27 cellular contexts compared by ENCODE assay signal in the genomic region with DNA sequence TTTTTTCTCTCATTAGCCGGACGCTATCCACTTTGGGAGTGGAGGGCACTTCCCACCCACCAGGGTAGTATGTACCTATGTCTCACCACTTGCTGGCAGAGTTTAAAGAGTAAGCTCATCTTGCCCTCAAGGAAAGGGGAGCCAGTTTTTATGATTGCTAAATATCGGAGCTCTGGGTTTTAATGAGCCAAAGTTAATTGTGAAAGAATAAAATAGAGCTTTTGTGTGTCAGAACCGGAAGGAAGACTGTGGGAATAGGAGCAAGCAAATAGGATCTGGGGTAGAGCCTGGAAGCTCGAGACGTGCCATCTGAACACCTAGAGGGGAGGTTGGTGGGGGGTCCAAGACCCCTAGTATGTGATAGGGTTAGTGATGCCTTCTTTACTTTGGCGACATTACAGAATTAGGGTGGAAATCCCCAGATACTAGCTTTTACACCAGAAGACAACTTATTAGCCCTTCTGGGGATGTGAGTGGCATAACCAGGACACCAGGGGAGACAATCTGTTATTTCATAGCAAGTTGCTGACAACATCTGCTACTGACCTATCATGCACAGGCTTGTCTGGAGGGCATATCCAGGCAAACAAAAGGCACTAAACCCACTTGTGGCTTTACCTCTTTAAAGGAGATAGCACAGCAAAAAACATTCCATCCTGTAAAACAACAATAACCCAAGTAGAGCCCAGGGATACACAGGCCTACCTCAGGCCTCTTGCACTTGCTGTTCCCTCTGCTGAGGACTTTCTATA.
"Had no signal": no experiment of that assay in that cellular context is flagged by ENCODE, and none has a peak within 500 bp of the region (broad histone marks: within the 10 kb centered on the region; RNA-seq: fewer than 3 reads in every experiment).

No MANE protein-coding gene starts in this region.

- ATAC-seq: activated CD8-positive, alpha-beta T cell treated with anti-CD3 and anti-CD28 coated beads for 36 hours; activated naive CD8-positive, alpha-beta T cell treated with anti-CD3 and anti-CD28 coated beads, Interleukin-2, amount 50 U/mL, for 24 hours; activated T-cell treated with anti-CD3 and anti-CD28 coated beads, Interleukin-2, amount 50 U/mL, for 4 hours; heart left ventricle; naive thymus-derived CD4-positive, alpha-beta T cell; psoas muscle; stimulated activated memory B cell treated with anti-CD40 and anti-IgM and Interleukin-4, amounts not matched to agents 10 μg/mL and 1 μg/mL and 100 μg/mL, for 72 hours; WTC11 had no signal

- H3K4me1 Mint-ChIP-seq: activated CD4-positive, alpha-beta T cell treated with anti-CD3 and anti-CD28 coated beads, Interleukin-2, amount 10 ng/mL, durations not matched to agents 7 days and 5 days; activated naive CD4-positive, alpha-beta T cell treated with anti-CD3 and anti-CD28 coated beads, Interleukin-2, amount 50 U/mL, for 24 hours; activated naive CD8-positive, alpha-beta T cell treated with anti-CD3 and anti-CD28 coated beads, Interleukin-2, amount 50 U/mL, for 24 hours; immature natural killer cell; memory B cell; naive thymus-derived CD4-positive, alpha-beta T cell; stimulated activated memory B cell treated with anti-CD40 and anti-IgM and Interleukin-4, amounts not matched to agents 10 μg/mL and 1 μg/mL and 100 μg/mL, for 72 hours had no signal

- H3K9me3 ChIP-seq: heart left ventricle, psoas muscle, transverse colon had no signal

- H3K27me3 ChIP-seq: heart left ventricle, transverse colon had no signal

- H3K4me2 ChIP-seq: smooth muscle cell had no signal

- H3K4me1 ChIP-seq: parathyroid adenoma, psoas muscle, transverse colon had no signal

- H3K36me3 ChIP-seq: heart left ventricle, transverse colon had no signal

- H2AFZ ChIP-seq: parathyroid adenoma had no signal

- H3K36me3 Mint-ChIP-seq: activated naive CD4-positive, alpha-beta T cell treated with anti-CD3 and anti-CD28 coated beads, Interleukin-2, amount 50 U/mL, for 24 hours; immature natural killer cell; memory B cell; naive thymus-derived CD4-positive, alpha-beta T cell; stimulated activated memory B cell treated with anti-CD40 and anti-IgM and Interleukin-4, amounts not matched to agents 10 μg/mL and 1 μg/mL and 100 μg/mL, for 72 hours; WTC11 had no signal

- H3K9ac ChIP-seq: parathyroid adenoma had no signal

- DNase-seq: activated CD4-positive, alpha-beta T cell treated with anti-CD3 and anti-CD28 coated beads for 1 hour; activated CD4-positive, alpha-beta T cell treated with anti-CD3 and anti-CD28 coated beads, Interleukin-2, amount 10 ng/mL, durations not matched to agents 7 days and 5 days; activated CD8-positive, alpha-beta T cell treated with anti-CD3 and anti-CD28 coated beads for 36 hours; activated naive CD8-positive, alpha-beta T cell treated with anti-CD3 and anti-CD28 coated beads, Interleukin-2, amount 50 U/mL, for 24 hours; activated T-cell treated with anti-CD3 and anti-CD28 coated beads, Interleukin-2, amount 50 U/mL, for 4 hours; amygdala; effector CD8-positive, alpha-beta T cell; erythroblast; foreskin fibroblast; heart left ventricle; hypothalamus; immature natural killer cell; midbrain; naive thymus-derived CD4-positive, alpha-beta T cell; psoas muscle; stimulated activated CD4-positive, alpha-beta T cell treated with anti-CD3 and anti-CD28 coated beads, Interleukin-1b, Interleukin-23, amount 100 ng/mL, for 48 hours; stimulated activated CD4-positive, alpha-beta T cell treated with anti-CD3 and anti-CD28 coated beads, Interleukin-4, amount 100 ng/mL, for 4 hours; stimulated activated CD8-positive, alpha-beta memory T cell treated with anti-CD3 and anti-CD28 coated beads, Interleukin-4, amount 100 ng/mL, for 48 hours; T-helper 2 cell; transverse colon had no signal

- H3K4me3 ChIP-seq: heart left ventricle, psoas muscle, smooth muscle cell, transverse colon had no signal

- H3K27ac Mint-ChIP-seq: activated CD4-positive, alpha-beta T cell treated with anti-CD3 and anti-CD28 coated beads, Interleukin-2, amount 10 ng/mL, durations not matched to agents 7 days and 5 days; activated CD8-positive, alpha-beta T cell treated with anti-CD3 and anti-CD28 coated beads for 36 hours; activated naive CD4-positive, alpha-beta T cell treated with anti-CD3 and anti-CD28 coated beads, Interleukin-2, amount 50 U/mL, for 24 hours; activated naive CD8-positive, alpha-beta T cell treated with anti-CD3 and anti-CD28 coated beads, Interleukin-2, amount 50 U/mL, for 24 hours; activated T-helper 2 cell treated with anti-CD3 and anti-CD28 coated beads, Interferon-gamma antibody, Interleukin-2, Interleukin-4, amounts not matched to agents 10 μg/mL and 5 μg/mL and 100 μg/mL, durations not matched to agents 14 hours and 24 hours and 36 hours; immature natural killer cell; memory B cell; naive thymus-derived CD4-positive, alpha-beta T cell; stimulated activated memory B cell treated with anti-CD40 and anti-IgM and Interleukin-4, amounts not matched to agents 10 μg/mL and 1 μg/mL and 100 μg/mL, for 72 hours; WTC11 had no signal

- H3K27me3 Mint-ChIP-seq: activated CD4-positive, alpha-beta T cell treated with anti-CD3 and anti-CD28 coated beads, Interleukin-2, amount 10 ng/mL, durations not matched to agents 7 days and 5 days; memory B cell; stimulated activated memory B cell treated with anti-CD40 and anti-IgM and Interleukin-4, amounts not matched to agents 10 μg/mL and 1 μg/mL and 100 μg/mL, for 72 hours had no signal

- H3K4me3 Mint-ChIP-seq: activated CD4-positive, alpha-beta T cell treated with anti-CD3 and anti-CD28 coated beads, Interleukin-2, amount 10 ng/mL, durations not matched to agents 7 days and 5 days; activated CD8-positive, alpha-beta T cell treated with anti-CD3 and anti-CD28 coated beads for 36 hours; activated naive CD4-positive, alpha-beta T cell treated with anti-CD3 and anti-CD28 coated beads, Interleukin-2, amount 50 U/mL, for 24 hours; activated naive CD8-positive, alpha-beta T cell treated with anti-CD3 and anti-CD28 coated beads, Interleukin-2, amount 50 U/mL, for 24 hours; activated T-cell treated with anti-CD3 and anti-CD28 coated beads, Interleukin-2, amount 50 U/mL, for 4 hours; immature natural killer cell; memory B cell; naive thymus-derived CD4-positive, alpha-beta T cell; stimulated activated memory B cell treated with anti-CD40 and anti-IgM and Interleukin-4, amounts not matched to agents 10 μg/mL and 1 μg/mL and 100 μg/mL, for 72 hours; WTC11 had no signal

- H3K79me2 ChIP-seq: parathyroid adenoma had no signal

- H3K27ac ChIP-seq: heart left ventricle, parathyroid adenoma, psoas muscle, transverse colon had no signal

- H3K9me3 Mint-ChIP-seq: activated CD4-positive, alpha-beta T cell treated with anti-CD3 and anti-CD28 coated beads, Interleukin-2, amount 10 ng/mL, durations not matched to agents 7 days and 5 days; activated CD8-positive, alpha-beta T cell treated with anti-CD3 and anti-CD28 coated beads for 36 hours; activated naive CD4-positive, alpha-beta T cell treated with anti-CD3 and anti-CD28 coated beads, Interleukin-2, amount 50 U/mL, for 24 hours; activated naive CD8-positive, alpha-beta T cell treated with anti-CD3 and anti-CD28 coated beads, Interleukin-2, amount 50 U/mL, for 24 hours; activated T-cell treated with anti-CD3 and anti-CD28 coated beads, Interleukin-2, amount 50 U/mL, for 4 hours; activated T-helper 2 cell treated with anti-CD3 and anti-CD28 coated beads, Interferon-gamma antibody, Interleukin-2, Interleukin-4, amounts not matched to agents 10 μg/mL and 5 μg/mL and 100 μg/mL, durations not matched to agents 14 hours and 24 hours and 36 hours; stimulated activated memory B cell treated with anti-CD40 and anti-IgM and Interleukin-4, amounts not matched to agents 10 μg/mL and 1 μg/mL and 100 μg/mL, for 72 hours; WTC11 had no signal
